In genomic region chr5:177590406-177590805, GRCh38 we compare ENCODE assay signal across 18 cellular contexts. TPM values are rescaled to one million over a fixed set of nuclear protein-coding genes. Genes with fewer than 3 reads are reported as not detected.
DNase-seq lines count a peak whose midpoint lies in the region; ATAC-seq and TF ChIP-seq lines count a peak whose summit lies in the region.
"Had no signal": no experiment of that assay in that cellular context is flagged by ENCODE, and none has a peak within 500 bp of the region (broad histone marks: within the 10 kb centered on the region; RNA-seq: fewer than 3 reads in every experiment).

No MANE protein-coding gene starts in this region.

- no peak for TF ChIP-seq CTCF in CD4-positive, alpha-beta T cell (IDR thresholded peaks at IDR 0.05)
- TF ChIP-seq CTCF in HEK293 (tag by site-specific recombination; IDR thresholded peaks at IDR 0.05) (no peak), progenitor cell of endocrine pancreas (IDR thresholded peaks at IDR 0.05; ENCODE audit: unreplicated experiment) (no peak)

- H3K27ac ChIP-seq in CD4-positive, alpha-beta T cell (ENCODE audit: low read depth, low read length), result no peak overlapping the region
- no peak overlapping the region for H3K27ac ChIP-seq in HEK293 (ENCODE audit: extremely low read depth, low read depth, low read length)
- H3K27ac ChIP-seq: BLaER1, C4-2B had no signal

- CTCF ChIA-PET in CD4-positive, alpha-beta T cell (lab: Charles Lee), result no interaction called here
- CTCF ChIA-PET in HEK293 (lab: Yijun Ruan, JAX), result no interaction called here

- H3K27me3 Mint-ChIP-seq in CD4-positive, alpha-beta T cell, result peaks cover 34% of the 10 kb centered on the region
- H3K27me3 Mint-ChIP-seq in immature natural killer cell (ENCODE audit: low read depth in 3 of 3) (peaks cover 6 to 18% (median 9%) of the 10 kb centered on the region in 3 donors), progenitor cell of endocrine pancreas (peaks cover 10% of the 10 kb centered on the region)

- peaks cover 31% of the 10 kb centered on the region for H3K4me1 Mint-ChIP-seq in CD4-positive, alpha-beta T cell (ENCODE audit: low read depth)
- peaks cover 25 to 31% of the 10 kb centered on the region in 2 donors for H3K4me1 Mint-ChIP-seq in immature natural killer cell
- H3K4me1 Mint-ChIP-seq in progenitor cell of endocrine pancreas (ENCODE audit: low read depth), result peaks cover 33% of the 10 kb centered on the region

- H3K27me3 ChIP-seq in CD4-positive, alpha-beta T cell (ENCODE audit: control insufficient read depth, insufficient read depth, low read length), result no peaks in the 10 kb centered on the region
- H3K27me3 ChIP-seq: BLaER1 had no signal

- H3K9me3 ChIP-seq in CD4-positive, alpha-beta T cell (ENCODE audit: control insufficient read depth, low read length), result no peaks in the 10 kb centered on the region
- no peaks in the 10 kb centered on the region for H3K9me3 ChIP-seq in HEK293 (ENCODE audit: control insufficient read depth, insufficient read depth, low read depth, low read length)
- H3K9me3 ChIP-seq: BLaER1, HAP-1 had no signal

- no peaks in the 10 kb centered on the region for H3K9me3 Mint-ChIP-seq in CD4-positive, alpha-beta T cell
- H3K9me3 Mint-ChIP-seq in immature natural killer cell (no peaks in the 10 kb centered on the region), progenitor cell of endocrine pancreas (ENCODE audit: low read depth) (no peaks in the 10 kb centered on the region)
- H3K9me3 Mint-ChIP-seq: CD4-positive, CD25-positive, alpha-beta regulatory T cell; GM23338 had no signal

- H3K27ac Mint-ChIP-seq in CD4-positive, alpha-beta T cell, result no peak overlapping the region
- H3K27ac Mint-ChIP-seq in immature natural killer cell (no peak overlapping the region), progenitor cell of endocrine pancreas (no peak overlapping the region)
- H3K27ac Mint-ChIP-seq: CD4-positive, CD25-positive, alpha-beta regulatory T cell; GM23338 had no signal

- intact Hi-C loops in CD4-positive, alpha-beta T cell (cut with DNase I, micrococcal nuclease), result loop anchor here in 1 of 2 experiments (2.0 to 5.0 kb wide), 2 partner anchors 36 to 1053 kb away; partner anchors contain the start of genes FAM193B and RNF44

- POLR2A ChIA-PET in CD4-positive, alpha-beta T cell (lab: Charles Lee), result no interaction called here
- POLR2A ChIA-PET in HEK293 (lab: Yijun Ruan, JAX), result no interaction called here

- peaks cover 29% of the 10 kb centered on the region for H3K36me3 Mint-ChIP-seq in CD4-positive, alpha-beta T cell (ENCODE audit: low read depth)
- H3K36me3 Mint-ChIP-seq in immature natural killer cell (peaks cover 3 to 18% (median 9%) of the 10 kb centered on the region in 3 donors), progenitor cell of endocrine pancreas (ENCODE audit: insufficient read depth) (no peaks in the 10 kb centered on the region)

- peaks cover 0 to 22% of the 10 kb centered on the region in 2 experiments; a peak in 1 of 3 replicates for H3K36me3 ChIP-seq in HEK293 (ENCODE audit: control insufficient read depth in 2 of 2, insufficient read depth in 1 of 2, low read length in 2 of 2)

- H3K4me1 ChIP-seq in HEK293 (ENCODE audit: control insufficient read depth, insufficient read depth, low read length), result no peaks in the 10 kb centered on the region
- H3K4me1 ChIP-seq: HAP-1 had no signal

- ATAC-seq in CD4-positive, alpha-beta T cell (ENCODE audit: poor library complexity), result no peak
- ATAC-seq: GM23338 had no signal

- H3K4me3 ChIP-seq in HEK293 (ENCODE audit: low read depth, low read length), result no peak overlapping the region
- H3K4me3 ChIP-seq: BLaER1, GM23338, HAP-1 had no signal

- DNase-seq in CD4-positive, alpha-beta T cell, result no peak
- DNase-seq in immature natural killer cell, result no peak
- DNase-seq in progenitor cell of endocrine pancreas (ENCODE audit: low spot score, unreplicated experiment), result no peak
- no peak for DNase-seq in SW 1271 (lab: John Stamatoyannopoulos, UW)
- DNase-seq in mesenteric fat pad (ENCODE audit: low spot score), result no peak
- no peak for DNase-seq in SK-N-DZ (ENCODE audit: low spot score)
- no peak for DNase-seq in HPDE6-E6E7 (ENCODE audit: extremely low spot score)
- DNase-seq: Calu3; CD4-positive, CD25-positive, alpha-beta regulatory T cell; COR-L47; DMS53; DMS79 treated with DMSO at 0.1 percent for 48 hours; GF-D8 had no signal

- H3K4me3 Mint-ChIP-seq in CD4-positive, alpha-beta T cell, result peak overlapping the region; percentile 48
- H3K4me3 Mint-ChIP-seq in immature natural killer cell, result peak overlapping the region in 3 of 5 donors; percentile 36 to 46 (median 41)
- H3K4me3 Mint-ChIP-seq in progenitor cell of endocrine pancreas (ENCODE audit: low read depth), result peak overlapping the region; percentile 2
- H3K4me3 Mint-ChIP-seq: GM23338 had no signal

TF ChIP-seq in HEK293, 187 proteins besides CTCF, POLR2A, EP300 and RAD21:
- no peak for TF ChIP-seq ZNF157 (tag by site-specific recombination; IDR thresholded peaks at IDR 0.05)
- peak; percentile 77 for TF ChIP-seq SCRT2 (tag by site-specific recombination; IDR thresholded peaks at IDR 0.05)
- TF ChIP-seq ZNF121 (tag by site-specific recombination; IDR thresholded peaks at IDR 0.05), result no peak
- TF ChIP-seq SP7 (tag by site-specific recombination; IDR thresholded peaks at IDR 0.05), result no peak
- peak; percentile 57; the same call in 1 of the 2 replicates for TF ChIP-seq SCRT1 (tag by site-specific recombination; IDR thresholded peaks at IDR 0.05; ENCODE audit: borderline replicate concordance)
- TF ChIP-seq BCL6B (tag by site-specific recombination; IDR thresholded peaks at IDR 0.05), result no peak
- TF ChIP-seq ZNF398 (tag by site-specific recombination; IDR thresholded peaks at IDR 0.05), result no peak

RNA-seq across cellular contexts. Expression of gene TMED9, which starts 1.6 kb away (rescaled TPM):
- total RNA-seq in CD4-positive, alpha-beta T cell, result 10 to 100 TPM; 42.7 to 47.8 TPM
- polyA plus RNA-seq in immature natural killer cell, result 100 to 1,000 TPM; 172 to 231 (median 178) TPM
- total RNA-seq in progenitor cell of endocrine pancreas, result 161 and 170 TPM in 2 replicates
- total RNA-seq in mesenteric fat pad, result 168 TPM
- 44.3 and 49.2 TPM in 2 replicates for polyA plus RNA-seq in SK-N-DZ (2014; cell fraction: cytosol; rRNA removed)
- 24.3 and 33.9 TPM in 2 replicates for polyA plus RNA-seq in SK-N-DZ (2014; cell fraction: nucleus; rRNA removed)

RNA-seq across cellular contexts. Expression of gene B4GALT7, which starts 9.5 kb away (rescaled TPM):
- 10 to 100 TPM; 31.1 to 33.8 TPM for total RNA-seq in CD4-positive, alpha-beta T cell
- polyA plus RNA-seq in immature natural killer cell, result 10 to 100 TPM; 11.7 to 30.2 (median 21.0) TPM
- total RNA-seq in progenitor cell of endocrine pancreas (33.4 and 38.8 TPM in 2 replicates), mesenteric fat pad (28.8 TPM)
- 27.1 and 29.7 TPM in 2 replicates for polyA plus RNA-seq in SK-N-DZ (2014; cell fraction: cytosol; rRNA removed)
- polyA plus RNA-seq in SK-N-DZ (2014; cell fraction: nucleus; rRNA removed), result 27.6 and 29.4 TPM in 2 replicates

RNA-seq across cellular contexts. Expression of gene FAM193B, which starts 36.0 kb away (rescaled TPM):
- total RNA-seq in CD4-positive, alpha-beta T cell, result 100 to 1,000 TPM; 150 to 155 TPM
- 1 to 10 TPM; 2.5 to 6.2 (median 3.4) TPM for polyA plus RNA-seq in immature natural killer cell
- 163 and 165 TPM in 2 replicates for total RNA-seq in progenitor cell of endocrine pancreas
- 63.1 TPM for total RNA-seq in mesenteric fat pad
- polyA plus RNA-seq in SK-N-DZ (2014; cell fraction: cytosol; rRNA removed), result 41.3 and 41.5 TPM in 2 replicates
- 321 and 386 TPM in 2 replicates for polyA plus RNA-seq in SK-N-DZ (2014; cell fraction: nucleus; rRNA removed)
